2 cellular contexts compared by ENCODE assay signal in the genomic region with DNA sequence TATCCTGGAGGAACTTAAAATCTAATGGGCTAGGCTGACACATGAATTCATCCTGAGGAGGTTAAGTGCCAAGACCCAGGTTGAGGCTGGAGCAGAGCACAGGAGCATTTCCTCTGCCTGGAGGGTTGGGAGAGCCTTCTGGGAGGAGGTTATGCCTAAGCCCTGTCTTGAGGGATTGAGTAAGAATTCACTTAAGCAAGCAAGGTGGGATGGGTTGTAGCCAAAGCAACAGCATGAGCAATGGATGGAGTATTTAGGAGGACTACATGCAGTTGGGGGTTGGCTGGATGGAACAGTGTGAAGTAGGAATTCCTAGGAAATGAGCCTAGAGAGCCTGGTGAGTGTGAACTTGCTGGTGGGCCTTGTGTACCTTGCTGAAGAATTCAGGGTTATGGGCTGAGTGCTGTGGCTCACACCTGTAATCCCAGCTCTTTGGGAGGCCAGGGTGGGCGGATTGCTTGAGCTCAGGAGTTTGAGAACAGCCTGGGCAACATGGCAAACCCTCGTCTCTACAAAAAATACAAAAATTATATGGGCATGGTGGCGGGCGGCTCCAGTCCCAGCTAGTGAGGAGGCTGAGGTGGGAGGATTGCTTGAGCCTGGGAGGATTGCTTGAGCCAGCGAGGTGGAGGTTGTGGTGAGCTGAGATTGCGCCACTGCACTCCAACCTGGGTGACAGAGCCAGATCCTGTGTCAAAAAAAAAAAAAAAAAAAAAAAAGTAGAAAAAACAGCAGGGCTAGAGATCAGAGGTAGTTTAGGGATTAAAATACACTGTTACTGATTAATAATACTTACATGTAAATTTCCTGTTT.
A peak's percentile ranks its signal among the peaks of the same experiment; 100 is the strongest.
TF ChIP-seq lines count a peak whose summit lies in the region.

No MANE protein-coding gene starts in this region.

TF ChIP-seq in IMR-90, 13 proteins besides CTCF, POLR2A, EP300 and RAD21:
- TF ChIP-seq CHD1 (IDR thresholded peaks at IDR 0.05; ENCODE audit: low read depth, low read length) (no peak), CEBPB (IDR thresholded peaks at IDR 0.05; ENCODE audit: low read depth, low read length) (peak; percentile 96), FOS (IDR thresholded peaks at IDR 0.05; ENCODE audit: low read depth, low read length) (peak; percentile 34; the same call in 1 of the 2 replicates), BHLHE40 (IDR thresholded peaks at IDR 0.05; ENCODE audit: low read depth, low read length) (no peak), MXI1 (IDR thresholded peaks at IDR 0.05; ENCODE audit: borderline replicate concordance, low read depth, low read length) (0 out of 2 replicates have a peak, but pooled peaks have one; percentile 13)

TF ChIP-seq in K562, 482 proteins besides CTCF, POLR2A, EP300 and RAD21:
- TF ChIP-seq GTF2A2 (tag; IDR thresholded peaks at IDR 0.05) (0 out of 2 replicates have a peak, but pooled peaks have one; percentile 21), HMG20B (CRISPR knock-in tag; IDR thresholded peaks at IDR 0.05) (no peak)
